ENCODE assay signal across 1 cellular context in the genomic region with DNA sequence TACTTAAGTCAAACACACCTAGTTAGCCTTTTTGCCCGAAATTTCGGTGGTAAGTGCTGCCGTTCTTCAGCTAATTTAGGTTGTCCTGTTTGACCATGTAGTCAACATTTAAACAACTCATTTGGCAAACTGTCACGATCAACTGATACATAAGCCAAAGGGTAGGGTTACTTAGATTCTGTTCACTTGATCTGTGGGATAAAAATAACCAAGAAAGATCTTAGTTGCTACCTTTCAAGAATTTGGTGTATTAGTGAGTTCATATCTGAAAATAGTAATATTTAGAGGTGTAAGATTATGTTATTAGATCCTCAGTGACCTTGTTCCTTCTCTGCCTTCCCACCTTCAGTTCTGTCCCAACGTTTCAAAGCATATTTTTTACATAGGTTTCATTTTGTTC.
TF ChIP-seq lines count a peak whose summit lies in the region.

No MANE protein-coding gene starts in this region.

TF ChIP-seq in HepG2, 621 proteins besides CTCF, POLR2A, EP300 and RAD21:
- TF ChIP-seq AGO2 (optimal IDR thresholded peaks at IDR 0.05; ENCODE audit: low read depth, low read length) (no peak), ZNF878 (CRISPR knock-in tag; IDR thresholded peaks at IDR 0.05) (no peak), SOX13 (IDR thresholded peaks at IDR 0.05) (no peak), SOX13 (CRISPR knock-in tag; conservative IDR thresholded peaks at IDR 0.05 in 1 of 2, IDR thresholded peaks at IDR 0.05 in 1 of 2) (no peak), ZNF761 (CRISPR knock-in tag; conservative IDR thresholded peaks at IDR 0.05) (no peak), MIER3 (CRISPR knock-in tag; IDR thresholded peaks at IDR 0.05; ENCODE audit: borderline replicate concordance) (no peak), SALL1 (CRISPR knock-in tag; IDR thresholded peaks at IDR 0.05) (no peak), ZNF703 (CRISPR knock-in tag; IDR thresholded peaks at IDR 0.05; ENCODE audit: borderline replicate concordance) (no peak), HMGA1 (CRISPR knock-in tag; conservative IDR thresholded peaks at IDR 0.05) (no peak), EEA1 (CRISPR knock-in tag; IDR thresholded peaks at IDR 0.05; ENCODE audit: borderline replicate concordance) (no peak), ZNF274 (CRISPR knock-in tag; IDR thresholded peaks at IDR 0.05) (no peak), ZNF260 (CRISPR knock-in tag; IDR thresholded peaks at IDR 0.05; ENCODE audit: borderline replicate concordance, low read depth) (no peak), ZNF20 (CRISPR knock-in tag; IDR thresholded peaks at IDR 0.05) (no peak), SRF (IDR thresholded peaks at IDR 0.05; ENCODE audit: low read depth, low read length) (no peak)
- TF ChIP-seq, protein P1, sequence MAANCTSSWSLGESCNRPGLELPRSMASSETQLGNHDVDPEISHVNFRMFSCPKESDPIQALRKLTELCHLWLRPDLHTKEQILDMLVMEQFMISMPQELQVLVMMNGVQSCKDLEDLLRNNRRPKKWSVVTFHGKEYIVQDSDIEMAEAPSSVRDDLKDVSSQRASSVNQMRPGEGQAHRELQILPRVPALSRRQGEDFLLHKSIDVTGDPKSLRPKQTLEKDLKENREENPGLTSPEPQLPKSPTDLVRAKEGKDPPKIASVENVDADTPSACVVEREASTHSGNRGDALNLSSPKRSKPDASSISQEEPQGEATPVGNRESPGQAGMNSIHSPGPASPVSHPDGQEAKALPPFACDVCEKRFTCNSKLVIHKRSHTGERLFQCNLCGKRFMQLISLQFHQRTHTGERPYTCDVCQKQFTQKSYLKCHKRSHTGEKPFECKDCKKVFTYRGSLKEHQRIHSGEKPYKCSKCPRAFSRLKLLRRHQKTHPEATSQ (CRISPR knock-in tag; IDR thresholded peaks at IDR 0.05; ENCODE audit: borderline replicate concordance): no peak
- TF ChIP-seq, protein P2, sequence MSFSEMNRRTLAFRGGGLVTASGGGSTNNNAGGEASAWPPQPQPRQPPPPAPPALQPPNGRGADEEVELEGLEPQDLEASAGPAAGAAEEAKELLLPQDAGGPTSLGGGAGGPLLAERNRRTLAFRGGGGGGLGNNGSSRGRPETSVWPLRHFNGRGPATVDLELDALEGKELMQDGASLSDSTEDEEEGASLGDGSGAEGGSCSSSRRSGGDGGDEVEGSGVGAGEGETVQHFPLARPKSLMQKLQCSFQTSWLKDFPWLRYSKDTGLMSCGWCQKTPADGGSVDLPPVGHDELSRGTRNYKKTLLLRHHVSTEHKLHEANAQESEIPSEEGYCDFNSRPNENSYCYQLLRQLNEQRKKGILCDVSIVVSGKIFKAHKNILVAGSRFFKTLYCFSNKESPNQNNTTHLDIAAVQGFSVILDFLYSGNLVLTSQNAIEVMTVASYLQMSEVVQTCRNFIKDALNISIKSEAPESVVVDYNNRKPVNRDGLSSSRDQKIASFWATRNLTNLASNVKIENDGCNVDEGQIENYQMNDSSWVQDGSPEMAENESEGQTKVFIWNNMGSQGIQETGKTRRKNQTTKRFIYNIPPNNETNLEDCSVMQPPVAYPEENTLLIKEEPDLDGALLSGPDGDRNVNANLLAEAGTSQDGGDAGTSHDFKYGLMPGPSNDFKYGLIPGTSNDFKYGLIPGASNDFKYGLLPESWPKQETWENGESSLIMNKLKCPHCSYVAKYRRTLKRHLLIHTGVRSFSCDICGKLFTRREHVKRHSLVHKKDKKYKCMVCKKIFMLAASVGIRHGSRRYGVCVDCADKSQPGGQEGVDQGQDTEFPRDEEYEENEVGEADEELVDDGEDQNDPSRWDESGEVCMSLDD (CRISPR knock-in tag; IDR thresholded peaks at IDR 0.05; ENCODE audit: borderline replicate concordance): no peak
